In genomic region chr10:89852872-89853271, GRCh38 we compare ENCODE assay signal across 27 cellular contexts.
DNase-seq lines count a peak whose midpoint lies in the region; TF ChIP-seq lines count a peak whose summit lies in the region.
"Had no signal": no experiment of that assay in that cellular context is flagged by ENCODE, and none has a peak within 500 bp of the region (broad histone marks: within the 10 kb centered on the region; RNA-seq: fewer than 3 reads in every experiment).

No MANE protein-coding gene starts in this region.

- no peak overlapping the region for H3K56ac ChIP-seq in H9 (ENCODE audit: insufficient read length, low read depth, low read length)

- H3K4me1 Mint-ChIP-seq in H9 (peaks cover 0 to 11% of the 10 kb centered on the region in 2 experiments; a peak in 2 of 4 replicates), endodermal cell (peaks cover 3% of the 10 kb centered on the region)
- H3K4me1 Mint-ChIP-seq: IgD-negative memory B cell had no signal

- H4K20me1 ChIP-seq in H9 (ENCODE audit: control insufficient read depth, insufficient read depth, insufficient read length), result no peaks in the 10 kb centered on the region

- H3K9ac ChIP-seq in H9 (ENCODE audit: extremely low read depth, insufficient read length, low read length) (no peak overlapping the region), endodermal cell (ENCODE audit: extremely low read depth, low read length, poor library complexity, severe bottlenecking) (no peak overlapping the region)
- H3K9ac ChIP-seq: GM23248 had no signal

- H3T11ph ChIP-seq in H9 (ENCODE audit: low read length), result no peak overlapping the region

- no peaks in the 10 kb centered on the region for H3K36me3 ChIP-seq in A673 (ENCODE audit: insufficient read depth, low read length, poor library complexity, severe bottlenecking)
- H3K36me3 ChIP-seq in WERI-Rb-1, result no peaks in the 10 kb centered on the region
- no peaks in the 10 kb centered on the region for H3K36me3 ChIP-seq in endodermal cell (ENCODE audit: control insufficient read depth, insufficient read depth, low read length)
- H3K36me3 ChIP-seq in MG63, result no peaks in the 10 kb centered on the region
- H3K36me3 ChIP-seq: BE2C, Peyer's patch, SJSA1 had no signal

- no peak overlapping the region for H2BK12ac ChIP-seq in H9 (ENCODE audit: insufficient read length, low read depth, low read length)

- intact Hi-C loops in A673 (cut with micrococcal nuclease; ENCODE audit: unreplicated experiment), result no loop called here

- BruUV-seq in A673 (replicated peaks; lab: Mats Ljungman, UMichigan), result no TSS peak

- no peak overlapping the region for H3K27ac ChIP-seq in A673 (ENCODE audit: low read depth, low read length, poor library complexity, severe bottlenecking)
- no peak overlapping the region for H3K27ac ChIP-seq in H9 (ENCODE audit: insufficient read length, low read depth, low read length)
- no peak overlapping the region for H3K27ac ChIP-seq in WERI-Rb-1
- H3K27ac ChIP-seq in endodermal cell (ENCODE audit: low read depth, low read length), result no peak overlapping the region
- H3K27ac ChIP-seq: GM23248, HL-60, Peyer's patch, SJSA1 had no signal

- TF ChIP-seq CTCF in A673 (conservative IDR thresholded peaks at IDR 0.05; ENCODE audit: low read depth, low read length) (0 out of 2 replicates have a peak, but pooled peaks have one; percentile 13), H9 (conservative IDR thresholded peaks at IDR 0.05) (peak; percentile 28; the same call in 1 of the 3 replicates), WERI-Rb-1 (IDR thresholded peaks at IDR 0.05; ENCODE audit: low read depth, low read length) (peak; percentile 38; the same call in 1 of the 2 replicates), endodermal cell (conservative IDR thresholded peaks at IDR 0.05) (peak; percentile 54)

- H3K79me1 ChIP-seq in H9 (ENCODE audit: insufficient read depth, low read depth, low read length, poor library complexity, severe bottlenecking), result no peaks in the 10 kb centered on the region

- H3K4me2 ChIP-seq in H9 (ENCODE audit: insufficient read depth, insufficient read length, low read length), result no peak overlapping the region

- no peak overlapping the region for H4K8ac ChIP-seq in H9 (replicated peaks; ENCODE audit: insufficient read length, low read depth, low read length)

- no peak overlapping the region for H3K4me3 ChIP-seq in A673 (ENCODE audit: low read depth, low read length, poor library complexity, severe bottlenecking)
- no peak overlapping the region for H3K4me3 ChIP-seq in WERI-Rb-1 (ENCODE audit: low read depth, low read length)
- no peak overlapping the region for H3K4me3 ChIP-seq in endodermal cell (ENCODE audit: low read length)
- H3K4me3 ChIP-seq in MG63, result no peak overlapping the region
- H3K4me3 ChIP-seq: GM23248, Peyer's patch, SJSA1 had no signal

- no peaks in the 10 kb centered on the region for H3K23me2 ChIP-seq in H9 (ENCODE audit: insufficient read length, low read depth, low read length, poor library complexity, severe bottlenecking)

- no peak overlapping the region for H4K5ac ChIP-seq in H9 (ENCODE audit: insufficient read length, low read depth, low read length)

- H3K27me3 Mint-ChIP-seq in H9 (ENCODE audit: low read depth) (peaks cover 3% of the 10 kb centered on the region; the same call in 1 of the 2 replicates), endodermal cell (ENCODE audit: insufficient read depth) (no peaks in the 10 kb centered on the region)

- no peak overlapping the region for H2AK5ac ChIP-seq in H9 (ENCODE audit: insufficient read length, low read length)

- no peaks in the 10 kb centered on the region for H3K4me1 ChIP-seq in A673 (ENCODE audit: insufficient read depth, low read length, poor library complexity, severe bottlenecking)
- no peaks in the 10 kb centered on the region for H3K4me1 ChIP-seq in H9 (ENCODE audit: insufficient read depth, low read length)
- H3K4me1 ChIP-seq in endodermal cell (ENCODE audit: control insufficient read depth, insufficient read depth, low read length), result no peaks in the 10 kb centered on the region
- H3K4me1 ChIP-seq: BE2C, Peyer's patch had no signal

- H3K27ac Mint-ChIP-seq in H9 (no peak overlapping the region), endodermal cell (no peak overlapping the region)
- H3K27ac Mint-ChIP-seq: IgD-negative memory B cell had no signal

- WGBS in H9 (ENCODE audit: extremely low coverage, insufficient read length, low lambda C conversion rate), result no CpG with 5 or more reads among the region's 5 CpGs
- WGBS in endodermal cell (ENCODE audit: insufficient coverage in 1 of 2, insufficient read length in 1 of 2), 2 experiments, result 91 to 92% methylated on average over 3 to 5 of the region's 5 CpGs

- no peak overlapping the region for H2BK120ac ChIP-seq in H9 (ENCODE audit: low read depth, low read length, poor library complexity, severe bottlenecking)

- POLR2A ChIA-PET in A673 (lab: Charles Lee; ENCODE audit: low non-redundant PET), result no interaction called here

- CTCF ChIA-PET in A673 (lab: Charles Lee), result no interaction called here

- H3K18ac ChIP-seq in H9 (ENCODE audit: insufficient read length, low read depth, low read length), result no peak overlapping the region

- H3K9me3 ChIP-seq in A673 (ENCODE audit: low read depth, low read length, poor library complexity, severe bottlenecking) (no peaks in the 10 kb centered on the region), H9 (ENCODE audit: control insufficient read depth, low read depth, low read length) (no peaks in the 10 kb centered on the region), WERI-Rb-1 (ENCODE audit: severe bottlenecking) (peaks cover 4% of the 10 kb centered on the region), endodermal cell (ENCODE audit: control insufficient read depth, low read length) (no peaks in the 10 kb centered on the region), MG63 (no peaks in the 10 kb centered on the region)
- H3K9me3 ChIP-seq: BE2C, Peyer's patch, SJSA1 had no signal

- H2BK5ac ChIP-seq in H9 (ENCODE audit: insufficient read length, low read length), result no peak overlapping the region

- no peak overlapping the region for H2BK15ac ChIP-seq in H9 (ENCODE audit: low read depth, low read length)

- H3K27me3 ChIP-seq in A673 (replicated peaks; ENCODE audit: insufficient read depth, low read depth, low read length, poor library complexity) (peaks cover 10% of the 10 kb centered on the region), H9 (ENCODE audit: insufficient read depth, low read length) (no peaks in the 10 kb centered on the region), WERI-Rb-1 (ENCODE audit: insufficient read depth, low read depth, severe bottlenecking) (no peaks in the 10 kb centered on the region), endodermal cell (ENCODE audit: control insufficient read depth, insufficient read depth, low read length, poor library complexity, severe bottlenecking) (no peaks in the 10 kb centered on the region), MG63 (no peaks in the 10 kb centered on the region)
- H3K27me3 ChIP-seq: BE2C, Peyer's patch, SJSA1 had no signal

- no peak overlapping the region for H3K4me3 Mint-ChIP-seq in H9
- no peak overlapping the region for H3K4me3 Mint-ChIP-seq in endodermal cell
- H3K4me3 Mint-ChIP-seq: IgD-negative memory B cell had no signal

- H3K14ac ChIP-seq in H9 (ENCODE audit: insufficient read depth, low read length), result no peak overlapping the region

- no peaks in the 10 kb centered on the region; a peak in 1 of 7 replicates for H3K36me3 Mint-ChIP-seq in H9 (ENCODE audit: insufficient read depth in 1 of 3, low read depth in 3 of 3)
- H3K36me3 Mint-ChIP-seq in endodermal cell (ENCODE audit: low read depth), result no peaks in the 10 kb centered on the region

- DNase-seq in A673 (ENCODE audit: low spot score) (no peak), H9 (no peak), WERI-Rb-1 (no peak), endodermal cell (no peak), cortex of kidney (lab: John Stamatoyannopoulos, UW) (no peak), MG63 (no peak), HuH-7.5 (ENCODE audit: low spot score) (no peak), NCI-H1092 treated with DMSO at 0.1 percent for 48 hours (lab: John Stamatoyannopoulos, UW) (no peak)
- DNase-seq: BE2C; DMS53; EL; GF-D8; GM23248; Kasumi-1; MM.1S; NCI-H1048; NCI-H1436; NCI-H2029; NCI-H226; NCI-H510A treated with DMSO at 0.1 percent for 48 hours; NCI-H774; NK-92 treated with Interleukin-12 subunit alpha and Interleukin-12 subunit beta, amount 100 ng/mL, for 24 hours; Peyer's patch; SW 1271 had no signal

- H3K79me2 ChIP-seq in H9 (ENCODE audit: insufficient read depth, low read length), result no peaks in the 10 kb centered on the region

- H2BK20ac ChIP-seq in H9 (ENCODE audit: low read depth, low read length, poor library complexity, severe bottlenecking), result no peak overlapping the region

- H3K9me3 Mint-ChIP-seq in H9 (peaks cover 0 to 2% of the 10 kb centered on the region in 2 experiments; a peak in 3 of 5 replicates), endodermal cell (no peaks in the 10 kb centered on the region)

- no peak overlapping the region for H3K4ac ChIP-seq in H9 (ENCODE audit: low read depth, low read length)

- no peak overlapping the region for H3K23ac ChIP-seq in H9 (ENCODE audit: insufficient read length, low read depth, low read length)

- no peak overlapping the region for H4K91ac ChIP-seq in H9 (ENCODE audit: insufficient read length, low read depth, low read length)

- H2AFZ ChIP-seq in H9 (ENCODE audit: low read length), result no peak overlapping the region
- H2AFZ ChIP-seq: GM23248 had no signal
